Comparison of ENCODE assay signal across 9 cellular contexts in the genomic region with DNA sequence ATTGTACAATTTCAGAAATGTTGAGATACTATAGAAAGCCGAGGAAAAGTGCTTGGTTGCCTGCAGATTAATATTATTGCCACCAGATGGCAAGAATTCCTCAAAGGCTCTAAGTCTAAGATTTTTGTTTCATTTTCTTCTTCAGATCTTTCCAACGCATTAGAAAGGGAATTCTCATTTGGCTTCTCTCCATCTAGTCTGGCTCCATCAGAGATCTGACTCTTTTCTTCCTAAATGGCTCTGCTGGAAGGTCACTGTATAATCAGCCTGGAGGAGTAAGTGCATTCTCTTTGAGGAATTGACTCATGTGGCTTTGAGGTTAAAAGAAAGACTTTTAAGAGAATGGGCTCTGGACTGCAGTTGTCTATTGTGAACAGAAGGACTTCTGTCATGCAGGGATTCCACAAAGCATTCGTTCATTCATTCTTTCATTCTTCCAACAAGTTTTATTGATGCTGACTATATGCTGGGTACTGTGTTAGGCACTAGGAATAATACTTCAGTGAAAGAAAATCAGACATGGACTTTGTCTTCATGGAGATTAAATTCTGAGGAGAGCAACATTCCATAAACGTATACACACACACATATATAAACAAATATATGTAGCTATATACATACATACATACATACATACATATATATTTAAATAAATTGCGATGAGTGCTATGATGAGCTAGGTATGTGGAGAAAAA. TPM values are rescaled to one million over a fixed set of nuclear protein-coding genes. Genes with fewer than 3 reads are reported as not detected.
DNase-seq lines count a peak whose midpoint lies in the region; ATAC-seq, FAIRE-seq and TF ChIP-seq lines count a peak whose summit lies in the region.
"Had no signal": no experiment of that assay in that cellular context is flagged by ENCODE, and none has a peak within 500 bp of the region (broad histone marks: within the 10 kb centered on the region; RNA-seq: fewer than 3 reads in every experiment).

No MANE protein-coding gene starts in this region.

- DNase-seq in activated CD4-positive, alpha-beta T cell treated with anti-CD3 and anti-CD28 coated beads, Interleukin-2, amount 10 ng/mL, durations not matched to agents 24 days and 14 days = no peak
- no peak for DNase-seq in activated CD4-positive, alpha-beta T cell treated with anti-CD3 and anti-CD28 coated beads, Interleukin-2, amount 50 U/mL, for 4 hours
- DNase-seq in GM12878 (ENCODE audit: low read depth, low spot score) (peak; percentile 31), stomach (no peak), SHP77 treated with DMSO at 0.1 percent for 48 hours (lab: John Stamatoyannopoulos, UW) (no peak)

- peaks cover 7% of the 10 kb centered on the region for H3K4me1 Mint-ChIP-seq in activated CD4-positive, alpha-beta T cell treated with anti-CD3 and anti-CD28 coated beads, Interleukin-2, amount 10 ng/mL, durations not matched to agents 24 days and 14 days

- no peak overlapping the region for H3K27ac ChIP-seq in GM12878 (ENCODE audit: control insufficient read depth, insufficient read depth)
- H3K27ac ChIP-seq in stomach = peak overlapping the region in 2 of 5 donors; percentile 46 to 63

- no peaks in the 10 kb centered on the region for H3K9me2 ChIP-seq in Loucy (replicated peaks; ENCODE audit: low read depth, low read length)

- H3K9me3 Mint-ChIP-seq in activated CD4-positive, alpha-beta T cell treated with anti-CD3 and anti-CD28 coated beads, Interleukin-2, amount 10 ng/mL, durations not matched to agents 24 days and 14 days = peaks cover 3% of the 10 kb centered on the region

- ATAC-seq in GM12878 = peak; percentile 71
- ATAC-seq in GM18861 (IDR thresholded peaks at IDR 0.05; ENCODE audit: unreplicated experiment) = no peak

- H3K27me3 ChIP-seq in Loucy (ENCODE audit: insufficient read depth, low read length, poor library complexity, severe bottlenecking) (no peaks in the 10 kb centered on the region), GM12878 (replicated peaks in 1 of 2; ENCODE audit: control insufficient read depth in 2 of 2, insufficient read depth in 2 of 2, low read length in 1 of 2) (no peaks in the 10 kb centered on the region), stomach (no peaks in the 10 kb centered on the region)

- H3K4me3 ChIP-seq in Loucy (ENCODE audit: low read length, poor library complexity, severe bottlenecking) (peak overlapping the region; percentile 68), GM12878 (peak overlapping the region; percentile 60; the same call in 1 of the 2 replicates), stomach (peak overlapping the region in 1 of 4 donors; percentile 22)

- H3K4me3 Mint-ChIP-seq in activated CD4-positive, alpha-beta T cell treated with anti-CD3 and anti-CD28 coated beads, Interleukin-2, amount 10 ng/mL, durations not matched to agents 24 days and 14 days = peak overlapping the region; percentile 43

- in situ Hi-C loops in GM12878 (cut with MboI) = loop anchor here (5.0 kb wide), 1 partner anchor 85 kb away; no protein-coding TSS in a partner anchor

- H3K36me3 Mint-ChIP-seq in activated CD4-positive, alpha-beta T cell treated with anti-CD3 and anti-CD28 coated beads, Interleukin-2, amount 10 ng/mL, durations not matched to agents 24 days and 14 days (ENCODE audit: low read depth) = no peaks in the 10 kb centered on the region

- peak overlapping the region; percentile 96 for H2AFZ ChIP-seq in Loucy (ENCODE audit: low read length)
- H2AFZ ChIP-seq in GM12878 (ENCODE audit: control insufficient read depth, low read depth, low read length) = peak overlapping the region; percentile 94

- no peaks in the 10 kb centered on the region for H3K9me3 ChIP-seq in Loucy (ENCODE audit: insufficient read depth, low read depth, low read length)
- H3K9me3 ChIP-seq in GM12878 (replicated peaks; ENCODE audit: control insufficient read depth, insufficient read depth, low read length) = no peaks in the 10 kb centered on the region; the same call in 2 of the 3 replicates
- no peaks in the 10 kb centered on the region for H3K9me3 ChIP-seq in stomach

- TF ChIP-seq EP300 in GM12878 (IDR thresholded peaks at IDR 0.05; ENCODE audit: borderline replicate concordance in 1 of 2, control insufficient read depth in 1 of 2, low read depth in 2 of 2, low read length in 2 of 2) = no peak
- no peak for TF ChIP-seq EP300 in stomach (IDR thresholded peaks at IDR 0.05)

- peak; percentile 58 for TF ChIP-seq RAD21 in GM12878 (IDR thresholded peaks at IDR 0.05; ENCODE audit: insufficient read depth, low read depth, low read length)

- H3K9ac ChIP-seq in Loucy (ENCODE audit: low read depth, low read length, poor library complexity, severe bottlenecking) = peak overlapping the region; percentile 27
- peak overlapping the region; percentile 26; the same call in 1 of the 2 replicates for H3K9ac ChIP-seq in GM12878 (ENCODE audit: control insufficient read depth, insufficient read depth, low read length)

- peaks cover 4% of the 10 kb centered on the region for H3K4me1 ChIP-seq in Loucy (ENCODE audit: insufficient read depth, low read length, poor library complexity, severe bottlenecking)
- H3K4me1 ChIP-seq in GM12878 (ENCODE audit: control insufficient read depth, insufficient read depth, low read length) = no peaks in the 10 kb centered on the region
- peaks cover 0 to 13% (median 11%) of the 10 kb centered on the region in 4 donors for H3K4me1 ChIP-seq in stomach

- no peaks in the 10 kb centered on the region for H3K79me2 ChIP-seq in Loucy (ENCODE audit: insufficient read depth, low read length)
- no peaks in the 10 kb centered on the region for H3K79me2 ChIP-seq in GM12878 (ENCODE audit: control insufficient read depth, insufficient read depth, low read length)

- no TSS peak for BruUV-seq in GM12878 (replicated peaks; lab: Mats Ljungman, UMichigan)

- no peaks in the 10 kb centered on the region for H3F3A ChIP-seq in Loucy (ENCODE audit: low read depth)

- FAIRE-seq in GM12878 (lab: Jason Lieb, UNC) = peak; percentile 82
- FAIRE-seq in islet of Langerhans (lab: Jason Lieb, UNC) = peak; percentile 17

- TF ChIP-seq POLR2A in GM12878 (IDR thresholded peaks at IDR 0.05; ENCODE audit: low read depth, low read length) (no peak), stomach (IDR thresholded peaks at IDR 0.05) (no peak)

- H4K20me1 ChIP-seq in Loucy (ENCODE audit: insufficient read depth, low read length, poor library complexity, severe bottlenecking) = no peaks in the 10 kb centered on the region
- H4K20me1 ChIP-seq in GM12878 (ENCODE audit: control insufficient read depth, insufficient read depth) = no peaks in the 10 kb centered on the region

- intact Hi-C loops in activated CD4-positive, alpha-beta T cell treated with anti-CD3 and anti-CD28 coated beads, Interleukin-2, amount 10 ng/mL, durations not matched to agents 24 days and 14 days (cut with micrococcal nuclease) = loop anchor here (1.0 kb wide), 1 partner anchor 92 kb away; no protein-coding TSS in a partner anchor
- intact Hi-C loops in GM12878 (cut with micrococcal nuclease; ENCODE audit: unreplicated experiment) = loop anchor here (1.0 to 2.0 kb wide), 3 partner anchors 92 to 307 kb away; no protein-coding TSS in a partner anchor
- intact Hi-C loops in stomach (cut with DNase I; ENCODE audit: low total_unique reads) = loop anchor here (10.0 kb wide), 1 partner anchor 87 kb away; no protein-coding TSS in a partner anchor

- 10% methylated on average over 5 of the region's 5 CpGs for WGBS in GM12878 (ENCODE audit: insufficient coverage, insufficient replicate concordance, low lambda C conversion rate, missing lambda C conversion rate)
- 22 to 30% (median 24%) methylated on average over 5 of the region's 5 CpGs for WGBS in stomach, 5 donors

- RAD21 ChIA-PET in GM12878 (lab: Charles Lee; ENCODE audit: unreplicated experiment) = interaction anchor here (0.6 to 2.7 kb wide), 6 partner anchors 84 to 144 kb away, joined by 3 to 21 read pairs (median 4); a partner anchor contains a TSS

- TF ChIP-seq CTCF in Loucy (conservative IDR thresholded peaks at IDR 0.05; ENCODE audit: low read length) (peak; percentile 82), GM12878 (IDR thresholded peaks at IDR 0.05 in 2 of 3, conservative IDR thresholded peaks at IDR 0.05 in 1 of 3; ENCODE audit: control insufficient read depth in 2 of 3, extremely low read depth in 1 of 3, insufficient read depth in 1 of 3, low read depth in 3 of 3, low read length in 3 of 3) (peak; percentile 39 to 65 (median 58); a peak in 5 of 6 replicates), stomach (IDR thresholded peaks at IDR 0.05) (peak in 5 of 7 experiments; percentile 55 to 82 (median 60))

- H3K4me2 ChIP-seq in Loucy (ENCODE audit: low read depth, low read length, poor library complexity, severe bottlenecking) (peak overlapping the region; percentile 68), GM12878 (ENCODE audit: control insufficient read depth, insufficient read depth) (peak overlapping the region; percentile 88)

- POLR2A ChIA-PET in GM12878 (lab: Charles Lee) = interaction anchor here (1.5 kb wide), 1 partner anchor 95 kb away, joined by 3 read pairs; a partner anchor contains a TSS

- no peak overlapping the region for H3K27ac Mint-ChIP-seq in activated CD4-positive, alpha-beta T cell treated with anti-CD3 and anti-CD28 coated beads, Interleukin-2, amount 10 ng/mL, durations not matched to agents 24 days and 14 days

- SMC1A ChIA-PET in GM12878 (lab: Charles Lee; ENCODE audit: uncharacterized antibody, unreplicated experiment) = interaction anchor here (0.6 to 2.6 kb wide), 12 partner anchors 10 to 144 kb away, joined by 3 to 18 read pairs (median 4); a partner anchor contains a TSS

- H3K36me3 ChIP-seq in Loucy (ENCODE audit: insufficient read depth, low read length) = no peaks in the 10 kb centered on the region
- H3K36me3 ChIP-seq in GM12878 (ENCODE audit: control insufficient read depth in 2 of 2, insufficient read depth in 2 of 2, low read length in 1 of 2) = no peaks in the 10 kb centered on the region
- no peaks in the 10 kb centered on the region for H3K36me3 ChIP-seq in stomach

- CTCF ChIA-PET in GM12878 (lab: Yijun Ruan, JAX) = interaction anchor here (0.6 to 4.3 kb wide), 17 partner anchors 13 to 150 kb away, joined by 3 to 67 read pairs (median 3); a partner anchor contains a TSS

- peaks cover 29% of the 10 kb centered on the region for H3K27me3 Mint-ChIP-seq in activated CD4-positive, alpha-beta T cell treated with anti-CD3 and anti-CD28 coated beads, Interleukin-2, amount 10 ng/mL, durations not matched to agents 24 days and 14 days

RNA-seq across cellular contexts. Expression of a gene that starts 55.3 kb away (rescaled TPM):
- total RNA-seq in activated CD4-positive, alpha-beta T cell treated with anti-CD3 and anti-CD28 coated beads, Interleukin-2, amount 10 ng/mL, durations not matched to agents 24 days and 14 days = not detected in 2 replicates
- not detected in 2 replicates for total RNA-seq in GM12878 (2013; cell fraction: nucleolus; rRNA removed)
- not detected in 2 replicates for total RNA-seq in GM12878 (2014; rRNA removed)
- not detected in 2 replicates for total RNA-seq in GM12878 (2014; rRNA removed; fragmentation: Illumina TruSeq; extraction: Trizol)
- not detected in 2 replicates for total RNA-seq in GM12878 (2021)
- 0.13 TPM for polyA plus RNA-seq in GM12878 (2011; ENCODE audit: low read depth)
- 0.03 TPM in 1 of 2 replicates, not detected in the other for polyA plus RNA-seq in GM12878 (2011; rRNA removed)
- not detected in 2 replicates for polyA plus RNA-seq in GM12878 (2011; cell fraction: cytosol; rRNA removed)
- not detected in 2 replicates for polyA plus RNA-seq in GM12878 (2011; cell fraction: nucleus; rRNA removed)
- polyA plus RNA-seq in GM12878 (2012) = 0.06 TPM in 1 of 2 replicates, not detected in the other
- polyA plus RNA-seq in GM12878 (2014; fragmentation: Illumina TruSeq; extraction: Trizol) = not detected in 2 replicates
- under 1 TPM; 0.02 to 0.11 TPM for polyA plus RNA-seq in GM12878 (2014; fragmentation: Nextera tagmentation; extraction: Ambion mirVana)
- polyA plus RNA-seq in GM12878 (2014; rRNA removed) = not detected in 2 replicates
- under 1 TPM; 0.18 to 0.21 TPM for polyA plus RNA-seq in GM12878 (2016; fragmentation: Nextera tagmentation; extraction: Ambion mirVana)
- polyA minus RNA-seq in GM12878 (2011; rRNA and poly(A)+ RNA removed) = not detected in 2 replicates
- polyA minus RNA-seq in GM12878 (2011; cell fraction: cytosol; rRNA and poly(A)+ RNA removed) = not detected in 2 replicates
- not detected in 2 replicates for polyA minus RNA-seq in GM12878 (2011; cell fraction: nucleus; rRNA and poly(A)+ RNA removed)
- 10 to 100 TPM in 1 of 5 donors, 1 to 10 TPM in 3, not detected in 1; 1.8 to 48.8 (median 6.1) TPM for total RNA-seq in stomach
- polyA plus RNA-seq in stomach = 1 to 10 TPM in 1 of 3 donors, under 1 TPM in 2; 0.06 to 1.8 (median 0.25) TPM
- polyA plus RNA-seq: esophagus had no signal
